Comparison of ENCODE assay signal across 28 cellular contexts in genomic region chr17:57580055-57580739, GRCh38.
DNase-seq lines count a peak whose midpoint lies in the region; ATAC-seq and TF ChIP-seq lines count a peak whose summit lies in the region.
"Had no signal": no experiment of that assay in that cellular context is flagged by ENCODE, and none has a peak within 500 bp of the region (broad histone marks: within the 10 kb centered on the region; RNA-seq: fewer than 3 reads in every experiment).

No MANE protein-coding gene starts in this region.

- no peaks in the 10 kb centered on the region for H3K36me3 ChIP-seq in tibial artery
- H3K36me3 ChIP-seq in psoas muscle (ENCODE audit: insufficient read depth in 1 of 2, low read depth in 1 of 2), result no peaks in the 10 kb centered on the region
- H3K36me3 ChIP-seq: esophagus squamous epithelium, heart left ventricle, Peyer's patch, vagina had no signal

- H3K36me3 Mint-ChIP-seq in activated naive CD8-positive, alpha-beta T cell treated with anti-CD3 and anti-CD28 coated beads, Interleukin-2, amount 10 ng/mL, durations not matched to agents 7 days and 5 days, result peaks cover 3% of the 10 kb centered on the region
- peaks cover 2% of the 10 kb centered on the region for H3K36me3 Mint-ChIP-seq in activated naive CD8-positive, alpha-beta T cell treated with anti-CD3 and anti-CD28 coated beads for 36 hours
- no peaks in the 10 kb centered on the region for H3K36me3 Mint-ChIP-seq in activated T-helper 17 cell treated with anti-CD3 and anti-CD28 coated beads, Interleukin-2, amount 50 U/mL, for 72 hours (ENCODE audit: low read depth)
- H3K36me3 Mint-ChIP-seq in stimulated activated memory B cell treated with anti-CD40 and anti-IgM and Interleukin-4, amounts not matched to agents 10 μg/mL and 1 μg/mL and 100 μg/mL, for 72 hours, result peaks cover 5% of the 10 kb centered on the region

- no peak overlapping the region for H3K4me3 Mint-ChIP-seq in activated naive CD8-positive, alpha-beta T cell treated with anti-CD3 and anti-CD28 coated beads, Interleukin-2, amount 10 ng/mL, durations not matched to agents 7 days and 5 days
- no peak overlapping the region for H3K4me3 Mint-ChIP-seq in activated naive CD8-positive, alpha-beta T cell treated with anti-CD3 and anti-CD28 coated beads for 36 hours
- H3K4me3 Mint-ChIP-seq in activated T-helper 17 cell treated with anti-CD3 and anti-CD28 coated beads, Interleukin-2, amount 50 U/mL, for 72 hours, result no peak overlapping the region
- no peak overlapping the region for H3K4me3 Mint-ChIP-seq in stimulated activated memory B cell treated with anti-CD40 and anti-IgM and Interleukin-4, amounts not matched to agents 10 μg/mL and 1 μg/mL and 100 μg/mL, for 72 hours
- H3K4me3 Mint-ChIP-seq: activated CD4-positive, alpha-beta T cell treated with anti-CD3 and anti-CD28 coated beads, Interleukin-2, amount 10 ng/mL, durations not matched to agents 24 days and 14 days had no signal

- H3K4me1 ChIP-seq in tibial artery, result peaks cover 0 to 8% (median under 1%) of the 10 kb centered on the region in 4 donors
- H3K4me1 ChIP-seq in psoas muscle, result peaks cover 25% of the 10 kb centered on the region
- H3K4me1 ChIP-seq: foreskin keratinocyte had no signal

- H3K27ac ChIP-seq in tibial artery (no peak overlapping the region), psoas muscle (no peak overlapping the region)
- H3K27ac ChIP-seq: esophagus squamous epithelium, foreskin keratinocyte, heart left ventricle, HL-60, Peyer's patch, vagina had no signal

- DNase-seq in activated naive CD8-positive, alpha-beta T cell treated with anti-CD3 and anti-CD28 coated beads, Interleukin-2, amount 10 ng/mL, durations not matched to agents 7 days and 5 days, result no peak
- no peak for DNase-seq in activated naive CD8-positive, alpha-beta T cell treated with anti-CD3 and anti-CD28 coated beads for 36 hours
- DNase-seq in left kidney (ENCODE audit: low read depth, low spot score), result peak; percentile 63
- no peak for DNase-seq in tibial artery
- DNase-seq in psoas muscle, result no peak
- no peak for DNase-seq in stimulated activated naive CD4-positive, alpha-beta T cell treated with Interleukin-2 at 50 U/mL for 16 hours (lab: John Stamatoyannopoulos, UW)
- DNase-seq: activated CD4-positive, alpha-beta T cell treated with anti-CD3 and anti-CD28 coated beads, Interleukin-2, amount 10 ng/mL, durations not matched to agents 24 days and 14 days; activated gamma-delta T cell treated with Interleukin-2 at 50 U/mL for 16 hours; activated T-cell treated with anti-CD3 and anti-CD28 coated beads, Interleukin-2, amount 50 U/mL, for 1 hour; esophagus squamous epithelium; foreskin keratinocyte; GOT3; heart left ventricle; Kasumi-1; MV-4-11; NCI-H1436; NCI-H226; NCI-H526 treated with DMSO at 0.1 percent for 48 hours; occipital lobe; Peyer's patch; SHP77 treated with DMSO at 0.1 percent for 48 hours; stimulated activated CD4-positive, alpha-beta T cell treated with anti-CD3 and anti-CD28 coated beads, Interleukin-15, amount 100 ng/mL, for 24 hours; stimulated activated CD4-positive, alpha-beta T cell treated with anti-CD3 and anti-CD28 coated beads, Interleukin-4, amount 100 ng/mL, for 4 hours; testis had no signal

- POLR2A ChIA-PET in activated naive CD8-positive, alpha-beta T cell treated with anti-CD3 and anti-CD28 coated beads, Interleukin-2, amount 10 ng/mL, durations not matched to agents 7 days and 5 days (lab: Charles Lee), result no interaction called here

- H3K27me3 ChIP-seq in tibial artery (no peaks in the 10 kb centered on the region), psoas muscle (ENCODE audit: insufficient read depth in 3 of 3, low read length in 2 of 3) (no peaks in the 10 kb centered on the region)
- H3K27me3 ChIP-seq: foreskin keratinocyte, heart left ventricle, Peyer's patch, testis, vagina had no signal

- no peak for TF ChIP-seq CTCF in tibial artery (IDR thresholded peaks at IDR 0.05)
- no peak for TF ChIP-seq CTCF in psoas muscle (IDR thresholded peaks at IDR 0.05)

- 64 to 78% (median 71%) methylated on average over 5 of the region's 5 CpGs for WGBS in psoas muscle, 3 donors

- ATAC-seq in activated naive CD8-positive, alpha-beta T cell treated with anti-CD3 and anti-CD28 coated beads, Interleukin-2, amount 10 ng/mL, durations not matched to agents 7 days and 5 days (ENCODE audit: low read depth), result no peak
- no peak for ATAC-seq in activated T-helper 17 cell treated with anti-CD3 and anti-CD28 coated beads, Interleukin-2, amount 50 U/mL, for 72 hours (replicated peaks)
- no peak for ATAC-seq in stimulated activated memory B cell treated with anti-CD40 and anti-IgM and Interleukin-4, amounts not matched to agents 10 μg/mL and 1 μg/mL and 100 μg/mL, for 72 hours
- no peak for ATAC-seq in psoas muscle
- ATAC-seq: foreskin keratinocyte, heart left ventricle had no signal

- H3K27me3 Mint-ChIP-seq in activated naive CD8-positive, alpha-beta T cell treated with anti-CD3 and anti-CD28 coated beads, Interleukin-2, amount 10 ng/mL, durations not matched to agents 7 days and 5 days, result no peaks in the 10 kb centered on the region
- no peaks in the 10 kb centered on the region for H3K27me3 Mint-ChIP-seq in activated naive CD8-positive, alpha-beta T cell treated with anti-CD3 and anti-CD28 coated beads for 36 hours
- H3K27me3 Mint-ChIP-seq in activated T-helper 17 cell treated with anti-CD3 and anti-CD28 coated beads, Interleukin-2, amount 50 U/mL, for 72 hours, result no peaks in the 10 kb centered on the region
- H3K27me3 Mint-ChIP-seq in stimulated activated memory B cell treated with anti-CD40 and anti-IgM and Interleukin-4, amounts not matched to agents 10 μg/mL and 1 μg/mL and 100 μg/mL, for 72 hours, result no peaks in the 10 kb centered on the region
- H3K27me3 Mint-ChIP-seq: activated CD4-positive, alpha-beta T cell treated with anti-CD3 and anti-CD28 coated beads, Interleukin-2, amount 10 ng/mL, durations not matched to agents 24 days and 14 days had no signal

- no peaks in the 10 kb centered on the region for H3K9me3 ChIP-seq in tibial artery
- no peaks in the 10 kb centered on the region for H3K9me3 ChIP-seq in psoas muscle
- H3K9me3 ChIP-seq: esophagus squamous epithelium, heart left ventricle, Peyer's patch, testis, vagina had no signal

- H3K27ac Mint-ChIP-seq in activated naive CD8-positive, alpha-beta T cell treated with anti-CD3 and anti-CD28 coated beads, Interleukin-2, amount 10 ng/mL, durations not matched to agents 7 days and 5 days, result peak overlapping the region; percentile 51
- H3K27ac Mint-ChIP-seq in activated naive CD8-positive, alpha-beta T cell treated with anti-CD3 and anti-CD28 coated beads for 36 hours, result no peak overlapping the region
- peak overlapping the region; percentile 87 for H3K27ac Mint-ChIP-seq in activated T-helper 17 cell treated with anti-CD3 and anti-CD28 coated beads, Interleukin-2, amount 50 U/mL, for 72 hours
- H3K27ac Mint-ChIP-seq in stimulated activated memory B cell treated with anti-CD40 and anti-IgM and Interleukin-4, amounts not matched to agents 10 μg/mL and 1 μg/mL and 100 μg/mL, for 72 hours, result peak overlapping the region; percentile 40
- H3K27ac Mint-ChIP-seq: activated CD4-positive, alpha-beta T cell treated with anti-CD3 and anti-CD28 coated beads, Interleukin-2, amount 10 ng/mL, durations not matched to agents 24 days and 14 days had no signal

- H3K4me3 ChIP-seq in tibial artery (no peak overlapping the region), psoas muscle (no peak overlapping the region)
- H3K4me3 ChIP-seq: esophagus squamous epithelium, heart left ventricle, Peyer's patch, testis, vagina had no signal

- intact Hi-C loops in tibial artery (cut with DNase I; ENCODE audit: low total_unique reads), result no loop called here
- intact Hi-C loops in psoas muscle (cut with DNase I), result no loop called here

- no peaks in the 10 kb centered on the region for H3K9me3 Mint-ChIP-seq in activated naive CD8-positive, alpha-beta T cell treated with anti-CD3 and anti-CD28 coated beads, Interleukin-2, amount 10 ng/mL, durations not matched to agents 7 days and 5 days
- H3K9me3 Mint-ChIP-seq in activated naive CD8-positive, alpha-beta T cell treated with anti-CD3 and anti-CD28 coated beads for 36 hours, result no peaks in the 10 kb centered on the region
- H3K9me3 Mint-ChIP-seq in activated T-helper 17 cell treated with anti-CD3 and anti-CD28 coated beads, Interleukin-2, amount 50 U/mL, for 72 hours, result no peaks in the 10 kb centered on the region
- H3K9me3 Mint-ChIP-seq in stimulated activated memory B cell treated with anti-CD40 and anti-IgM and Interleukin-4, amounts not matched to agents 10 μg/mL and 1 μg/mL and 100 μg/mL, for 72 hours, result no peaks in the 10 kb centered on the region
- H3K9me3 Mint-ChIP-seq: activated CD4-positive, alpha-beta T cell treated with anti-CD3 and anti-CD28 coated beads, Interleukin-2, amount 10 ng/mL, durations not matched to agents 24 days and 14 days had no signal

- peaks cover 6% of the 10 kb centered on the region for H3K4me1 Mint-ChIP-seq in activated naive CD8-positive, alpha-beta T cell treated with anti-CD3 and anti-CD28 coated beads, Interleukin-2, amount 10 ng/mL, durations not matched to agents 7 days and 5 days
- H3K4me1 Mint-ChIP-seq in activated naive CD8-positive, alpha-beta T cell treated with anti-CD3 and anti-CD28 coated beads for 36 hours, result peaks cover 15% of the 10 kb centered on the region
- peaks cover 16% of the 10 kb centered on the region for H3K4me1 Mint-ChIP-seq in activated T-helper 17 cell treated with anti-CD3 and anti-CD28 coated beads, Interleukin-2, amount 50 U/mL, for 72 hours
- H3K4me1 Mint-ChIP-seq in stimulated activated memory B cell treated with anti-CD40 and anti-IgM and Interleukin-4, amounts not matched to agents 10 μg/mL and 1 μg/mL and 100 μg/mL, for 72 hours, result peaks cover 33% of the 10 kb centered on the region
